1 cellular context compared by ENCODE assay signal in the genomic region with DNA sequence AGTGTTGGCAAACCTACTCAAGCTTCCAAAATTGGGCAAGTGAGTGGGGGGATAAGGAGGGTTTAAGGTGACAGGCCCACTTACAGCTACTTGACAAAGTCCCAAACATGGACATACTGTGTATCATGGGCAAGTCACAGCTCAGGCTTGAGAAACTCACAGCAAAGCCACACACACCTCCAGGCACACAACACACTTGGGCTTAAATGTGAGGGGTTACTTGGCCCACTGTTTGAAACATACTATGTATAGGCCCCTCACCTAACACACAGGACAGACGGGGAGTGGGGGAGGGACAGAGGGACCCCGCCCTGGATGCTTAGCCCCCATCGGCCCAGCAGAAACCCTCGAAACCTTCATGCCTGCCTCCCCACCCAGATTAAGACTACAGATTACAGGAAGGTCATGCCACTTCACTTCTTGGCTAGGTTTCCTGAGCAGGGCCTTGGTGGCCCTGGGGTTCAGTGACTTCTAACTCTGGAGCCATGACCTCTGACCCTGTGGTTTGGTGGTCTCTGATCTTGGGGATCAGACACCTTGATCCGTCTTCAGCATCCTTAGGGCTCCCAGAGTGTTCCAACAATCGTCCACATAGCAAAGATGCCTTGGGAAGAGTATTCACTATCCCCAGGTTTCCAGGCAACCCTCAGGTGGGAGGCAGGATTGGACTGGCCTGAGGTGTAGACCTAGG.
TF ChIP-seq lines count a peak whose summit lies in the region.

No MANE protein-coding gene starts in this region.

TF ChIP-seq in A549, 52 proteins besides CTCF, POLR2A, EP300 and RAD21:
- TF ChIP-seq CBX8 (IDR thresholded peaks at IDR 0.05), result no peak
- TF ChIP-seq HEYL (CRISPR knock-in tag; IDR thresholded peaks at IDR 0.05), result no peak
- no peak for TF ChIP-seq FOXS1 (CRISPR knock-in tag; IDR thresholded peaks at IDR 0.05)
- no peak for TF ChIP-seq ZNF302 (CRISPR knock-in tag; IDR thresholded peaks at IDR 0.05)
- TF ChIP-seq RCOR1 (IDR thresholded peaks at IDR 0.05; ENCODE audit: low read depth, low read length), result no peak
- no peak for TF ChIP-seq NFE2L2 (conservative IDR thresholded peaks at IDR 0.05; ENCODE audit: low read length)
- no peak for TF ChIP-seq JUNB (IDR thresholded peaks at IDR 0.05)
- no peak for TF ChIP-seq SREBF2 (IDR thresholded peaks at IDR 0.05)
- no peak for TF ChIP-seq MYC (IDR thresholded peaks at IDR 0.05; ENCODE audit: borderline replicate concordance, low read length)
- TF ChIP-seq NPAS2 (CRISPR knock-in tag; IDR thresholded peaks at IDR 0.05; ENCODE audit: borderline replicate concordance), result no peak
